Comparison of ENCODE assay signal across 23 cellular contexts in genomic region chr6:113719545-113719944, GRCh38.
DNase-seq lines count a peak whose midpoint lies in the region; ATAC-seq and TF ChIP-seq lines count a peak whose summit lies in the region.
"Had no signal": no experiment of that assay in that cellular context is flagged by ENCODE, and none has a peak within 500 bp of the region (broad histone marks: within the 10 kb centered on the region; RNA-seq: fewer than 3 reads in every experiment).

No MANE protein-coding gene starts in this region.

- H4K91ac ChIP-seq in mesenchymal stem cell (ENCODE audit: low read length): no peak overlapping the region

- no peaks in the 10 kb centered on the region for H3K79me1 ChIP-seq in mesenchymal stem cell (replicated peaks; ENCODE audit: low read length, poor library complexity, severe bottlenecking)

- no peak overlapping the region for H2BK5ac ChIP-seq in mesenchymal stem cell (ENCODE audit: low read depth, low read length, poor library complexity, severe bottlenecking)

- ATAC-seq in Right ventricle myocardium superior (ENCODE audit: poor library complexity): no peak
- ATAC-seq: activated CD8-positive, alpha-beta T cell treated with anti-CD3 and anti-CD28 coated beads, Interleukin-2, amount 10 ng/mL, durations not matched to agents 7 days and 5 days; gastroesophageal sphincter; naive thymus-derived CD8-positive, alpha-beta T cell had no signal

- no peak overlapping the region for H2AFZ ChIP-seq in mesenchymal stem cell (ENCODE audit: low read depth, low read length)
- H2AFZ ChIP-seq: parathyroid adenoma had no signal

- H3K9ac ChIP-seq in mesenchymal stem cell (ENCODE audit: low read length): no peak overlapping the region
- H3K9ac ChIP-seq: BLaER1 treated with 17β-estradiol and CSF1 and Interleukin-3, amounts not matched to agents 10 nM and 100 nM; parathyroid adenoma had no signal

- H3K36me3 ChIP-seq in mesenchymal stem cell (ENCODE audit: control insufficient read depth in 1 of 2, insufficient read depth in 2 of 2, low read depth in 1 of 2, low read length in 2 of 2) (no peaks in the 10 kb centered on the region), esophagus muscularis mucosa (no peaks in the 10 kb centered on the region)
- H3K36me3 ChIP-seq: ascending aorta; BLaER1 treated with 17β-estradiol and CSF1 and Interleukin-3, amounts not matched to agents 10 nM and 100 nM; gastroesophageal sphincter; upper lobe of left lung had no signal

- no peak overlapping the region for H3K4me2 ChIP-seq in mesenchymal stem cell (ENCODE audit: low read length, poor library complexity, severe bottlenecking)

- H3K9me3 ChIP-seq in mesenchymal stem cell (ENCODE audit: control insufficient read depth, low read length) (no peaks in the 10 kb centered on the region), esophagus muscularis mucosa (no peaks in the 10 kb centered on the region)
- H3K9me3 ChIP-seq: ascending aorta; BLaER1 treated with 17β-estradiol and CSF1 and Interleukin-3, amounts not matched to agents 10 nM and 100 nM; gastroesophageal sphincter; upper lobe of left lung had no signal

- no peak for TF ChIP-seq EP300 in esophagus muscularis mucosa (IDR thresholded peaks at IDR 0.05)

- DNase-seq in EL (peak; percentile 57), NCI-H226 (peak; percentile 27), epithelial cell of esophagus (ENCODE audit: low read depth) (peak; percentile 70), mesenchymal stem cell (peak; percentile 62), Right ventricle myocardium superior (no peak), HUDEP-2 (lab: John Stamatoyannopoulos, UW; ENCODE audit: unreplicated experiment in 76 of 76) (no peak), esophagus muscularis mucosa (ENCODE audit: extremely low spot score) (no peak)
- DNase-seq: activated CD4-positive, CD25-positive, alpha-beta regulatory T cell; activated CD8-positive, alpha-beta T cell treated with anti-CD3 and anti-CD28 coated beads, Interleukin-2, amount 10 ng/mL, durations not matched to agents 7 days and 5 days; activated naive CD4-positive, alpha-beta T cell treated with Interleukin-2 at 50 U/mL for 16 hours; activated T-cell treated with anti-CD3 and anti-CD28 coated beads, Interleukin-2, amount 50 U/mL, for 24 hours; endodermal cell; Karpas-422; naive thymus-derived CD8-positive, alpha-beta T cell; NCI-H1417 treated with DMSO at 0.1 percent for 48 hours; NCI-H2171 treated with DMSO at 0.1 percent for 48 hours; NCI-H774; stimulated activated naive CD4-positive, alpha-beta T cell treated with Interleukin-2 at 50 U/mL for 16 hours; upper lobe of left lung had no signal

- no peak overlapping the region for H3K14ac ChIP-seq in mesenchymal stem cell (ENCODE audit: low read length in 2 of 2)

- no peak overlapping the region for H3K23ac ChIP-seq in mesenchymal stem cell (ENCODE audit: low read length in 2 of 2)

- H2BK120ac ChIP-seq in mesenchymal stem cell (ENCODE audit: low read depth, low read length): no peak overlapping the region

- TF ChIP-seq POLR2A in esophagus muscularis mucosa (IDR thresholded peaks at IDR 0.05; ENCODE audit: low read depth): no peak

- H2BK15ac ChIP-seq in mesenchymal stem cell (ENCODE audit: low read depth, poor library complexity, severe bottlenecking): no peak overlapping the region

- WGBS in mesenchymal stem cell: 100% methylated on average over 2 of the region's 4 CpGs
- 97% methylated on average over 4 of the region's 4 CpGs for WGBS in esophagus muscularis mucosa

- no peak overlapping the region for H3K18ac ChIP-seq in mesenchymal stem cell (ENCODE audit: low read depth in 1 of 2, low read length in 2 of 2)

- H3K27me3 ChIP-seq in mesenchymal stem cell (ENCODE audit: control insufficient read depth in 1 of 2, insufficient read depth in 1 of 2, low read length in 2 of 2): no peaks in the 10 kb centered on the region
- H3K27me3 ChIP-seq in esophagus muscularis mucosa: no peaks in the 10 kb centered on the region
- H3K27me3 ChIP-seq: ascending aorta; BLaER1 treated with 17β-estradiol and CSF1 and Interleukin-3, amounts not matched to agents 10 nM and 100 nM; gastroesophageal sphincter; upper lobe of left lung had no signal

- H3K4me1 ChIP-seq in mesenchymal stem cell (ENCODE audit: control insufficient read depth, insufficient read depth, low read depth, low read length): no peaks in the 10 kb centered on the region
- no peaks in the 10 kb centered on the region for H3K4me1 ChIP-seq in esophagus muscularis mucosa
- H3K4me1 ChIP-seq: gastroesophageal sphincter, parathyroid adenoma had no signal

- TF ChIP-seq CTCF in epithelial cell of esophagus (IDR thresholded peaks at IDR 0.05; ENCODE audit: insufficient read depth, low read depth, low read length, missing control alignments): no peak
- no peak for TF ChIP-seq CTCF in esophagus muscularis mucosa (IDR thresholded peaks at IDR 0.05)

- no peak overlapping the region for H3K27ac ChIP-seq in mesenchymal stem cell (ENCODE audit: low read length, poor library complexity, severe bottlenecking)
- H3K27ac ChIP-seq in esophagus muscularis mucosa (replicated peaks in 1 of 4): no peak overlapping the region
- H3K27ac ChIP-seq: ascending aorta, gastroesophageal sphincter, parathyroid adenoma, upper lobe of left lung had no signal

- H2BK12ac ChIP-seq in mesenchymal stem cell (ENCODE audit: low read length in 2 of 2): no peak overlapping the region

- H2AK5ac ChIP-seq in mesenchymal stem cell (ENCODE audit: low read length, severe bottlenecking): no peak overlapping the region

- H3K4me3 ChIP-seq in epithelial cell of esophagus (ENCODE audit: low read length) (no peak overlapping the region), mesenchymal stem cell (ENCODE audit: insufficient read depth in 1 of 2, low read depth in 1 of 2, low read length in 2 of 2) (no peak overlapping the region), esophagus muscularis mucosa (no peak overlapping the region)
- H3K4me3 ChIP-seq: ascending aorta; BLaER1 treated with 17β-estradiol and CSF1 and Interleukin-3, amounts not matched to agents 10 nM and 100 nM; gastroesophageal sphincter; upper lobe of left lung had no signal

- no peak overlapping the region for H4K8ac ChIP-seq in mesenchymal stem cell (ENCODE audit: low read length)

- intact Hi-C loops in Right ventricle myocardium superior (cut with DNase I) (no loop called here), esophagus muscularis mucosa (cut with DNase I) (no loop called here)

- no peak overlapping the region for H3K4ac ChIP-seq in mesenchymal stem cell (ENCODE audit: low read depth in 1 of 2, low read length in 2 of 2)

Comparison
In these comparisons a context has a peak if more than half of its experiments do, and no peak if none do; other contexts are left out.
1. DNase-seq: peak in EL (single experiment), NCI-H226 (single experiment), epithelial cell of esophagus (single experiment) and mesenchymal stem cell (single experiment); none in Right ventricle myocardium superior (single experiment), HUDEP-2 (0 of 76) and esophagus muscularis mucosa (single experiment).